ENCODE assay signal across 8 cellular contexts in the genomic region with DNA sequence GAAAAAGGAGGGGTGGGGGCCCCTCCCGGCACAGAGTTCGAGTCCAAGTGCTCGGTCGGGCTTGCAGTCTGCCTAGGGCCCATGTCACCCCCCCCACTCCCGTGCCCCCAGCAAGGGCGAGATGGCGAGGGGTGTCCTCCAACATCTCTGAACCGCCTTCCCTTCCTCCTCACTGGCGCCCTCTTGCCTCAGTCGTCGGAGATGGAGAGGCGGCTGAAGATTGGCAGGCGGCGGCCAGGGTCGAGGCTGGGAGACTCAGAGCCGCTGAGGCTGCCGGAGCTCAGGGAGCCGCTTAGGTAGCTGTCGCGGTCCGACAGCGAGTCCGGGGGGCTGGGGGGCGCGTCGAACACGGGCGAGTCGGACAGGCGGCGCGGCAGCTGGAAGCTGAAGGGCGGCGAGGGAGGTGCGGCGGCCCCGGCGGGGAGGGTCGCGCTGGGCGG. TPM values are rescaled to one million over a fixed set of nuclear protein-coding genes. Genes with fewer than 3 reads are reported as not detected.
DNase-seq lines count a peak whose midpoint lies in the region; ATAC-seq and TF ChIP-seq lines count a peak whose summit lies in the region.

No MANE protein-coding gene starts in this region.

- H3K36me3 Mint-ChIP-seq in endodermal cell (ENCODE audit: low read depth): peaks cover 18% of the 10 kb centered on the region

- peak overlapping the region; percentile 87 for H3K4me3 Mint-ChIP-seq in endodermal cell

- H3K27ac ChIP-seq in endodermal cell (ENCODE audit: low read depth, low read length): peak overlapping the region; percentile 26

- no peaks in the 10 kb centered on the region for H3K27me3 Mint-ChIP-seq in endodermal cell (ENCODE audit: insufficient read depth)

- peak overlapping the region; percentile 82 for H3K27ac Mint-ChIP-seq in endodermal cell

- peak overlapping the region; percentile 18 for H3K9ac ChIP-seq in endodermal cell (ENCODE audit: extremely low read depth, low read length, poor library complexity, severe bottlenecking)

- no peaks in the 10 kb centered on the region for H3K9me3 Mint-ChIP-seq in endodermal cell

- H3K4me3 ChIP-seq in endodermal cell (ENCODE audit: low read length) (peak overlapping the region; percentile 80), mononuclear cell (ENCODE audit: low read length) (peak overlapping the region; percentile 99)

- H3K4me1 Mint-ChIP-seq in endodermal cell: peaks cover 51% of the 10 kb centered on the region

- H3K27me3 ChIP-seq in endodermal cell (ENCODE audit: control insufficient read depth, insufficient read depth, low read length, poor library complexity, severe bottlenecking) (no peaks in the 10 kb centered on the region), mononuclear cell (ENCODE audit: insufficient read depth, low read length) (no peaks in the 10 kb centered on the region)

- peak; percentile 80 for DNase-seq in EH (ENCODE audit: low read depth)
- peak; percentile 64 for DNase-seq in NCI-H226
- DNase-seq in activated CD8-positive, alpha-beta memory T cell treated with anti-CD3 and anti-CD28 coated beads for 4 hours (ENCODE audit: low read depth in 2 of 2): peak; percentile 50 to 57
- DNase-seq in endodermal cell: peak; percentile 91
- DNase-seq in stimulated activated CD8-positive, alpha-beta memory T cell treated with anti-CD3 and anti-CD28 coated beads, Interleukin-4, amount 100 ng/mL, for 4 hours (ENCODE audit: low read depth in 2 of 2, low spot score in 1 of 2): peak; percentile 50 to 54
- DNase-seq in NCI-H524 treated with DMSO at 0.1 percent for 48 hours (lab: John Stamatoyannopoulos, UW): no peak

- peak; percentile 72 for TF ChIP-seq CTCF in endodermal cell (conservative IDR thresholded peaks at IDR 0.05)

- H3K36me3 ChIP-seq in endodermal cell (ENCODE audit: control insufficient read depth, insufficient read depth, low read length): peaks cover 18% of the 10 kb centered on the region

- ATAC-seq in HG03460 (IDR thresholded peaks at IDR 0.05; ENCODE audit: unreplicated experiment): no peak

- H3K9me3 ChIP-seq in endodermal cell (ENCODE audit: control insufficient read depth, low read length) (no peaks in the 10 kb centered on the region), mononuclear cell (ENCODE audit: low read depth, low read length) (no peaks in the 10 kb centered on the region)

- WGBS in endodermal cell (ENCODE audit: insufficient coverage in 1 of 2, insufficient read length in 1 of 2), 2 experiments: 0 to 1% methylated on average over 1 to 41 of the region's 41 CpGs

- H3K4me1 ChIP-seq in endodermal cell (ENCODE audit: control insufficient read depth, insufficient read depth, low read length) (peaks cover 31% of the 10 kb centered on the region), mononuclear cell (ENCODE audit: insufficient read depth, low read length) (peaks cover 45% of the 10 kb centered on the region)

RNA-seq across cellular contexts. Expression of a gene that starts 2.3 kb away (rescaled TPM):
- total RNA-seq in endodermal cell: 100 to 1,000 TPM in 1 of 2 donors, 10 to 100 TPM in 1; 77.1 to 114 TPM
- polyA plus RNA-seq in endodermal cell (2013, experiment 1 of 2): 59.2 TPM
- 48.7 TPM for polyA plus RNA-seq in endodermal cell (2013, experiment 2 of 2)
- total RNA-seq in mononuclear cell: 144 TPM
